In the genomic region with DNA sequence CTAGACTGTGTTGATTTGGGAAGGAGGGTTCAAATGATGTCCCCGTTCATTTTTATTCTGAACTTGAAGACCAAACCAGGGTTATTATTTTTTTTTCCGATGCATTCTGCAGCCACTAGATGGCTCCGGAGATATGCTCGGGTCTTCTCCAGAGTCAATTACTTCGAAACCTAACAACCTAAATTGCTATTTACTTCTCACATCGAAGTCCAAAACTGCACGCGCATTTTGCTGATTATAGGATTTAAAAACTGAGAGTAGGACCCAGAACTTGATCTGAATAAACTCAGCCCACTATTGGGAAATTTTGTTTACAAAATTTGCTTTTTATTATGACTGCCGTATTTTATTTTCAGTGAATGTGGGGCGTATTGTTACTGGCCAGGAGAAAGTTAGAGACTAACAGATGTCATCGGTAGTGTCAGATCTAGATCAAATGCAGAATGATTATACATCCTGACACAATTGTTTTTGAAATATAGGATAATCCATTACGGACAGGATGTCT, we compare ENCODE assay signal across 8 cellular contexts.
DNase-seq lines count a peak whose midpoint lies in the region; ATAC-seq and TF ChIP-seq lines count a peak whose summit lies in the region.

No MANE protein-coding gene starts in this region.

- 2 to 3% methylated on average over 12 of the region's 12 CpGs for WGBS in gastroesophageal sphincter (ENCODE audit: low coverage in 1 of 2), 2 donors

- TF ChIP-seq CTCF in LNCaP clone FGC (IDR thresholded peaks at IDR 0.05; ENCODE audit: control insufficient read depth, extremely low read depth, insufficient read depth) (peak; percentile 76), gastroesophageal sphincter (IDR thresholded peaks at IDR 0.05) (peak; percentile 57 to 73 (median 67))

- H3K4me1 Mint-ChIP-seq in activated CD4-positive, alpha-beta T cell treated with anti-CD3 and anti-CD28 coated beads, Interleukin-2, amount 10 ng/mL, durations not matched to agents 7 days and 5 days, result no peaks in the 10 kb centered on the region

- no peaks in the 10 kb centered on the region for H3K9me3 Mint-ChIP-seq in activated CD4-positive, alpha-beta T cell treated with anti-CD3 and anti-CD28 coated beads, Interleukin-2, amount 10 ng/mL, durations not matched to agents 7 days and 5 days

- no peaks in the 10 kb centered on the region for H3K9me3 ChIP-seq in gastroesophageal sphincter

- peaks cover 0 to 10% (median 0%) of the 10 kb centered on the region in 3 donors for H3K4me1 ChIP-seq in gastroesophageal sphincter

- no peak overlapping the region for H3K4me3 Mint-ChIP-seq in activated CD4-positive, alpha-beta T cell treated with anti-CD3 and anti-CD28 coated beads, Interleukin-2, amount 10 ng/mL, durations not matched to agents 7 days and 5 days

- H3K27me3 Mint-ChIP-seq in activated CD4-positive, alpha-beta T cell treated with anti-CD3 and anti-CD28 coated beads, Interleukin-2, amount 10 ng/mL, durations not matched to agents 7 days and 5 days, result peaks cover 9% of the 10 kb centered on the region

- H3K36me3 ChIP-seq in gastroesophageal sphincter, result no peaks in the 10 kb centered on the region

- no peak overlapping the region for H3K27ac ChIP-seq in gastroesophageal sphincter

- CTCF ChIA-PET in activated CD4-positive, alpha-beta T cell treated with anti-CD3 and anti-CD28 coated beads, Interleukin-2, amount 10 ng/mL, durations not matched to agents 7 days and 5 days (lab: Charles Lee), result interaction anchor here (1.0 kb wide), 1 partner anchor 9 kb away, joined by 4 read pairs; no protein-coding TSS in a partner anchor

- POLR2A ChIA-PET in activated CD4-positive, alpha-beta T cell treated with anti-CD3 and anti-CD28 coated beads, Interleukin-2, amount 10 ng/mL, durations not matched to agents 7 days and 5 days (lab: Charles Lee), result no interaction called here

- no peak overlapping the region for H3K27ac Mint-ChIP-seq in activated CD4-positive, alpha-beta T cell treated with anti-CD3 and anti-CD28 coated beads, Interleukin-2, amount 10 ng/mL, durations not matched to agents 7 days and 5 days

- DNase-seq in activated CD4-positive, alpha-beta T cell treated with anti-CD3 and anti-CD28 coated beads, Interleukin-2, amount 10 ng/mL, durations not matched to agents 7 days and 5 days, result peak; percentile 9
- DNase-seq in activated CD4-positive, alpha-beta T cell treated with anti-CD3 and anti-CD28 coated beads for 1 hour, result no peak
- no peak for DNase-seq in LNCaP clone FGC (ENCODE audit: low read depth)
- DNase-seq in T1000 (lab: John Stamatoyannopoulos, UW), result peak; percentile 12
- peak; percentile 83 for DNase-seq in retina

- no peak overlapping the region for H3K4me3 ChIP-seq in LNCaP clone FGC (ENCODE audit: low read depth, low read length)
- peak overlapping the region; percentile 23 to 28 for H3K4me3 ChIP-seq in gastroesophageal sphincter

- no peak for ATAC-seq in gastroesophageal sphincter
- ATAC-seq in GM21737 (IDR thresholded peaks at IDR 0.05; ENCODE audit: unreplicated experiment), result no peak
- no peak for ATAC-seq in GM18520 (IDR thresholded peaks at IDR 0.05; ENCODE audit: unreplicated experiment)

- H3K27me3 ChIP-seq in gastroesophageal sphincter, result no peaks in the 10 kb centered on the region

- no peak for TF ChIP-seq EP300 in gastroesophageal sphincter (IDR thresholded peaks at IDR 0.05)

- no peaks in the 10 kb centered on the region for H3K36me3 Mint-ChIP-seq in activated CD4-positive, alpha-beta T cell treated with anti-CD3 and anti-CD28 coated beads, Interleukin-2, amount 10 ng/mL, durations not matched to agents 7 days and 5 days (ENCODE audit: low read depth)

- TF ChIP-seq POLR2A in gastroesophageal sphincter (IDR thresholded peaks at IDR 0.05), result no peak

Comparison
In these comparisons a context has a peak if more than half of its experiments do, and no peak if none do; other contexts are left out.
1. DNase-seq: peak in activated CD4-positive, alpha-beta T cell treated with anti-CD3 and anti-CD28 coated beads, Interleukin-2, amount 10 ng/mL, durations not matched to agents 7 days and 5 days (single experiment), T1000 (single experiment) and retina (single experiment); none in activated CD4-positive, alpha-beta T cell treated with anti-CD3 and anti-CD28 coated beads for 1 hour (single experiment) and LNCaP clone FGC (single experiment).